Comparison of ENCODE assay signal across 17 cellular contexts in genomic region chr6:1925743-1926430, GRCh38.
DNase-seq lines count a peak whose midpoint lies in the region; ATAC-seq and TF ChIP-seq lines count a peak whose summit lies in the region.
"Had no signal": no experiment of that assay in that cellular context is flagged by ENCODE, and none has a peak within 500 bp of the region (broad histone marks: within the 10 kb centered on the region; RNA-seq: fewer than 3 reads in every experiment).

No MANE protein-coding gene starts in this region.

- H3K9me3 Mint-ChIP-seq in GM23338 (no peaks in the 10 kb centered on the region), chondrocyte (ENCODE audit: low read depth) (no peaks in the 10 kb centered on the region), type B pancreatic cell (no peaks in the 10 kb centered on the region)

- H3F3A ChIP-seq in GM23338 (replicated peaks; ENCODE audit: low read depth) = no peaks in the 10 kb centered on the region

- no peaks in the 10 kb centered on the region for H3K9me3 ChIP-seq in IMR-90 (ENCODE audit: control insufficient read depth, insufficient read depth, low read length)
- no peaks in the 10 kb centered on the region for H3K9me3 ChIP-seq in neuronal stem cell (replicated peaks in 1 of 2; ENCODE audit: control insufficient read depth in 2 of 2, insufficient read depth in 1 of 2, low read depth in 1 of 2, low read length in 2 of 2)

- H2BK5ac ChIP-seq in IMR-90 (ENCODE audit: low read depth, low read length, poor library complexity, severe bottlenecking) = no peak overlapping the region
- no peak overlapping the region for H2BK5ac ChIP-seq in neuronal stem cell (ENCODE audit: low read length)

- TF ChIP-seq CTCF in GM23338 (conservative IDR thresholded peaks at IDR 0.05; ENCODE audit: low read depth in 2 of 2) = no peak
- TF ChIP-seq CTCF in IMR-90 (conservative IDR thresholded peaks at IDR 0.05; ENCODE audit: low read depth, low read length) = no peak
- TF ChIP-seq CTCF in chondrocyte (IDR thresholded peaks at IDR 0.05) = no peak
- TF ChIP-seq CTCF in type B pancreatic cell (conservative IDR thresholded peaks at IDR 0.05) = no peak

- H4K8ac ChIP-seq in IMR-90 (ENCODE audit: low read depth in 2 of 2, low read length in 2 of 2) (no peak overlapping the region), neuronal stem cell (ENCODE audit: low read depth, low read length) (no peak overlapping the region)

- peaks cover 10% of the 10 kb centered on the region for H3K4me1 Mint-ChIP-seq in GM23338
- H3K4me1 Mint-ChIP-seq in chondrocyte (ENCODE audit: low read depth) = peaks cover 20% of the 10 kb centered on the region
- H3K4me1 Mint-ChIP-seq in type B pancreatic cell (ENCODE audit: unreplicated experiment) = no peaks in the 10 kb centered on the region
- H3K4me1 Mint-ChIP-seq: CD4-positive, alpha-beta memory T cell had no signal

- TF ChIP-seq POLR2A in IMR-90 (IDR thresholded peaks at IDR 0.05; ENCODE audit: low read depth, low read length) = no peak

- dilution Hi-C loops in IMR-90 (cut with HindIII; ENCODE audit: low sequenced_read_pairs, unreplicated experiment) = no loop called here

- H3K36me3 ChIP-seq in GM23338 (ENCODE audit: insufficient read depth) (no peaks in the 10 kb centered on the region), IMR-90 (ENCODE audit: control insufficient read depth, insufficient read depth, low read length) (peaks cover 1% of the 10 kb centered on the region; the same call in 1 of the 2 replicates), neuronal stem cell (replicated peaks in 1 of 2; ENCODE audit: control insufficient read depth in 2 of 2, insufficient read depth in 2 of 2, low read length in 2 of 2) (no peaks in the 10 kb centered on the region)

- H3K27ac Mint-ChIP-seq in GM23338 = no peak overlapping the region; the same call in 1 of the 2 replicates
- no peak overlapping the region for H3K27ac Mint-ChIP-seq in chondrocyte (ENCODE audit: unreplicated experiment)
- no peak overlapping the region for H3K27ac Mint-ChIP-seq in type B pancreatic cell

- no CpG with 5 or more reads among the region's 10 CpGs for WGBS in IMR-90 (ENCODE audit: extremely low coverage in 2 of 2, insufficient read length in 1 of 2), 2 experiments
- WGBS in neuronal stem cell (ENCODE audit: extremely low coverage in 2 of 2, insufficient read length in 2 of 2, insufficient replicate concordance in 1 of 2), 2 donors = no CpG with 5 or more reads among the region's 10 CpGs

- no peak for TF ChIP-seq RAD21 in IMR-90 (IDR thresholded peaks at IDR 0.05; ENCODE audit: low read length)

- H3K4me1 ChIP-seq in GM23338 (ENCODE audit: insufficient read depth) = no peaks in the 10 kb centered on the region; the same call in 1 of the 2 replicates
- H3K4me1 ChIP-seq in IMR-90 (ENCODE audit: control insufficient read depth, insufficient read depth, low read length) = peaks cover 10% of the 10 kb centered on the region; the same call in 1 of the 2 replicates
- no peaks in the 10 kb centered on the region for H3K4me1 ChIP-seq in neuronal stem cell (ENCODE audit: control insufficient read depth in 2 of 2, insufficient read depth in 1 of 2, low read depth in 1 of 2, low read length in 2 of 2)

- H2AK5ac ChIP-seq in IMR-90 (ENCODE audit: low read depth, low read length) = peak overlapping the region; percentile 3; the same call in 1 of the 2 replicates
- H2AK5ac ChIP-seq in neuronal stem cell (ENCODE audit: low read depth, low read length) = no peak overlapping the region

- H3K27me3 ChIP-seq in GM23338 (ENCODE audit: insufficient read depth) = no peaks in the 10 kb centered on the region
- H3K27me3 ChIP-seq in IMR-90 (ENCODE audit: control insufficient read depth, insufficient read depth, low read length) = no peaks in the 10 kb centered on the region
- no peaks in the 10 kb centered on the region for H3K27me3 ChIP-seq in neuronal stem cell (ENCODE audit: control insufficient read depth in 3 of 3, insufficient read depth in 3 of 3, low read depth in 1 of 3, low read length in 3 of 3)

- H3K56ac ChIP-seq in IMR-90 (ENCODE audit: extremely low read depth, insufficient read depth, low read length) = no peak overlapping the region

- no peaks in the 10 kb centered on the region for H3K79me2 ChIP-seq in GM23338 (replicated peaks; ENCODE audit: insufficient read depth)

- H3K4me2 ChIP-seq in GM23338 (0 out of 2 replicates have a peak overlapping the region, but pooled peaks have one; percentile 15), IMR-90 (ENCODE audit: low read depth, low read length) (no peak overlapping the region), neuronal stem cell (ENCODE audit: insufficient read depth, low read length, poor library complexity, severe bottlenecking) (no peak overlapping the region)

- in situ Hi-C loops in IMR-90 (cut with MboI; ENCODE audit: low sequenced_read_pairs) = no loop called here

- H3K4ac ChIP-seq in IMR-90 (ENCODE audit: low read depth, low read length) (no peak overlapping the region), neuronal stem cell (ENCODE audit: low read length) (no peak overlapping the region)

- no peak overlapping the region for H3K18ac ChIP-seq in IMR-90 (ENCODE audit: low read depth, low read length)
- no peak overlapping the region for H3K18ac ChIP-seq in neuronal stem cell (ENCODE audit: low read length)

- ATAC-seq in GM23338 (peak; percentile 68), IMR-90 (ENCODE audit: low read depth) (no peak), GM21529 (IDR thresholded peaks at IDR 0.05; ENCODE audit: unreplicated experiment) (no peak)

- intact Hi-C loops in IMR-90 (cut with micrococcal nuclease) = no loop called here

- no peak overlapping the region for H2BK12ac ChIP-seq in neuronal stem cell (ENCODE audit: low read length)

- H2AK9ac ChIP-seq in IMR-90 (replicated peaks; ENCODE audit: low read depth, low read length, poor library complexity) = no peak overlapping the region

- H3K27ac ChIP-seq in GM23338 (ENCODE audit: low read depth) = no peak overlapping the region
- no peak overlapping the region for H3K27ac ChIP-seq in IMR-90 (ENCODE audit: insufficient read depth, low read length)
- H3K27ac ChIP-seq in neuronal stem cell (replicated peaks; ENCODE audit: low read length) = no peak overlapping the region

- H4K5ac ChIP-seq in IMR-90 (ENCODE audit: low read depth, low read length) = no peak overlapping the region

- POLR2A ChIA-PET in IMR-90 (lab: Charles Lee; ENCODE audit: unreplicated experiment) = no interaction called here

- H3K14ac ChIP-seq in IMR-90 (replicated peaks; ENCODE audit: low read depth, low read length) = no peak overlapping the region
- H3K14ac ChIP-seq in neuronal stem cell (ENCODE audit: low read length) = no peak overlapping the region

- H3K4me3 Mint-ChIP-seq in GM23338 (no peak overlapping the region), chondrocyte (ENCODE audit: unreplicated experiment) (no peak overlapping the region), type B pancreatic cell (no peak overlapping the region)
- H3K4me3 Mint-ChIP-seq: CD4-positive, alpha-beta memory T cell had no signal

- no peak overlapping the region for H2BK20ac ChIP-seq in IMR-90 (ENCODE audit: low read depth, low read length)

- no peak for DNase-seq in GM23338 (ENCODE audit: low spot score)
- no peak for DNase-seq in IMR-90
- peak; percentile 58 for DNase-seq in chondrocyte (ENCODE audit: low spot score)
- no peak for DNase-seq in neuronal stem cell (ENCODE audit: low spot score)
- no peak for DNase-seq in type B pancreatic cell (ENCODE audit: extremely low spot score, unreplicated experiment)
- DNase-seq in activated naive CD4-positive, alpha-beta T cell (lab: John Stamatoyannopoulos, UW) = no peak
- no peak for DNase-seq in NCI-H2107 treated with DMSO at 0.1 percent for 48 hours (lab: John Stamatoyannopoulos, UW; ENCODE audit: unreplicated experiment)
- DNase-seq: C1 segment of cervical spinal cord; Calu3; CD4-positive, alpha-beta memory T cell; COR-L47; DMS53; DMS79 treated with DMSO at 0.1 percent for 48 hours; GF-D8; H7; HCEC 1CT had no signal

- H3K23ac ChIP-seq in IMR-90 (ENCODE audit: low read depth, low read length) (no peak overlapping the region), neuronal stem cell (ENCODE audit: low read depth, low read length, poor library complexity) (no peak overlapping the region)

- H3K79me1 ChIP-seq in IMR-90 (ENCODE audit: low read depth in 1 of 2, low read length in 2 of 2) (no peaks in the 10 kb centered on the region), neuronal stem cell (ENCODE audit: low read depth, low read length) (no peaks in the 10 kb centered on the region)

- H3K4me3 ChIP-seq in GM23338 (no peak overlapping the region), IMR-90 (ENCODE audit: insufficient read depth, low read depth, low read length) (no peak overlapping the region), neuronal stem cell (ENCODE audit: low read length in 2 of 2) (no peak overlapping the region)

- H3K9ac ChIP-seq in IMR-90 (ENCODE audit: low read depth, low read length) (no peak overlapping the region), neuronal stem cell (ENCODE audit: low read depth, low read length, poor library complexity) (no peak overlapping the region)

- H2BK120ac ChIP-seq in IMR-90 (ENCODE audit: low read depth, low read length) (no peak overlapping the region), neuronal stem cell (ENCODE audit: low read depth, low read length) (no peak overlapping the region)

- no peak overlapping the region for H2AFZ ChIP-seq in GM23338
- no peak overlapping the region for H2AFZ ChIP-seq in IMR-90 (replicated peaks; ENCODE audit: low read length, poor library complexity)
- no peak overlapping the region for H2AFZ ChIP-seq in neuronal stem cell (ENCODE audit: low read length)

- H3K9me2 ChIP-seq in GM23338 (ENCODE audit: insufficient read depth) = no peaks in the 10 kb centered on the region

- peaks cover 3% of the 10 kb centered on the region; the same call in 1 of the 2 replicates for H3K9me1 ChIP-seq in IMR-90 (ENCODE audit: insufficient read depth, low read length)

- CTCF ChIA-PET in IMR-90 (lab: Yijun Ruan, JAX) = no interaction called here

- H3K36me3 Mint-ChIP-seq in GM23338 (ENCODE audit: low read depth) (peaks cover 7% of the 10 kb centered on the region; the same call in 2 of the 3 replicates), chondrocyte (ENCODE audit: low read depth) (no peaks in the 10 kb centered on the region), type B pancreatic cell (peaks cover 4% of the 10 kb centered on the region)

- no peaks in the 10 kb centered on the region for H3K27me3 Mint-ChIP-seq in GM23338 (ENCODE audit: insufficient read depth, low read depth, poor library complexity)
- no peaks in the 10 kb centered on the region for H3K27me3 Mint-ChIP-seq in chondrocyte (ENCODE audit: low read depth)
- peaks cover 4% of the 10 kb centered on the region for H3K27me3 Mint-ChIP-seq in type B pancreatic cell
- H3K27me3 Mint-ChIP-seq: CD4-positive, alpha-beta memory T cell had no signal

- BruUV-seq in IMR-90 (replicated peaks; lab: Mats Ljungman, UMichigan) = no TSS peak

- H4K91ac ChIP-seq in IMR-90 (ENCODE audit: insufficient read depth, low read depth, low read length) (no peak overlapping the region), neuronal stem cell (ENCODE audit: low read depth, low read length, poor library complexity) (no peak overlapping the region)

- H4K20me1 ChIP-seq in GM23338 (replicated peaks; ENCODE audit: insufficient read depth) (no peaks in the 10 kb centered on the region; the same call in 1 of the 2 replicates), IMR-90 (ENCODE audit: insufficient read depth, low read length) (no peaks in the 10 kb centered on the region)

- H2BK15ac ChIP-seq in IMR-90 (ENCODE audit: low read depth, low read length) = no peak overlapping the region
- H2BK15ac ChIP-seq in neuronal stem cell (ENCODE audit: low read length) = peak overlapping the region; percentile 12
